Comparison of ENCODE assay signal across 12 cellular contexts in the genomic region with DNA sequence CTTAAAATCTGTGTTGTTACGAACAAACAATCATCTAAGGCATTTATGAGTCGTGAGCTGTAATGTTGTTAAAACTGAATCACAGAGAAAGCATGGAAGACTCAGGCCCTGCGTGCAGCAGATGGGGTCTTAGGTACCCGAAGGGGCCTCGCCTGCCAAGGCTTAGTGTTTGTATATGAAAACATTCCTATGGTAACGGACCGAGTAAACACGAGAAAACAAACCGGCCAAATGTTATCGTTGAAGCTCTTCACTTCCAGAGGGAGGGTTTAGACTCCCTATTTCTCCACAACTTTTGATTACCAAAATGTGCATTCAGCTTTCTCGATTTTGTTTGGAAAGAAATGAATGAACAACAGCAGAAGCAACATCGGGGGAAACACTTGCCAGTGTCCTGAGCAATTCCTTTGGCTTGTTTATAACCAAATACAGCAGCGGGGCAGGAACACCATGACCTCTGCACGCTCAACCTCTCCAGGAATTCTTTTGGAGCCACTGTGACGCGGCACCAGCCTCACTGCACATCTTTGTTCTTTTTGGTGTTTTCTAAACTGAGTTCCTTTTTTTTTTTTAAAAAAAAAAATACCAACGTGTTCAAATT.
A peak's percentile ranks its signal among the peaks of the same experiment; 100 is the strongest.
DNase-seq lines count a peak whose midpoint lies in the region; ATAC-seq and TF ChIP-seq lines count a peak whose summit lies in the region.
"Had no signal": no experiment of that assay in that cellular context is flagged by ENCODE, and none has a peak within 500 bp of the region (broad histone marks: within the 10 kb centered on the region; RNA-seq: fewer than 3 reads in every experiment).

No MANE protein-coding gene starts in this region.

- TF ChIP-seq CTCF in AG10803 (conservative IDR thresholded peaks at IDR 0.05; ENCODE audit: low read length) (no peak), osteocyte (IDR thresholded peaks at IDR 0.05) (no peak)

- CTCF ChIA-PET in activated naive CD4-positive, alpha-beta T cell treated with anti-CD3 and anti-CD28 coated beads for 36 hours (lab: Charles Lee), result no interaction called here

- H3K27ac Mint-ChIP-seq in T-helper 17 cell (peak overlapping the region; percentile 78), osteocyte (ENCODE audit: unreplicated experiment) (peak overlapping the region; percentile 83)
- H3K27ac Mint-ChIP-seq in activated naive CD4-positive, alpha-beta T cell treated with anti-CD3 and anti-CD28 coated beads for 36 hours, result no peak overlapping the region

- H3K27me3 Mint-ChIP-seq in T-helper 17 cell, result no peaks in the 10 kb centered on the region
- no peaks in the 10 kb centered on the region for H3K27me3 Mint-ChIP-seq in osteocyte (ENCODE audit: unreplicated experiment)
- no peaks in the 10 kb centered on the region for H3K27me3 Mint-ChIP-seq in activated naive CD4-positive, alpha-beta T cell treated with anti-CD3 and anti-CD28 coated beads for 36 hours (ENCODE audit: low read depth)

- H3K4me3 Mint-ChIP-seq in T-helper 17 cell (no peak overlapping the region), osteocyte (ENCODE audit: unreplicated experiment) (no peak overlapping the region)
- no peak overlapping the region for H3K4me3 Mint-ChIP-seq in activated naive CD4-positive, alpha-beta T cell treated with anti-CD3 and anti-CD28 coated beads for 36 hours

- no peaks in the 10 kb centered on the region for H3K9me3 Mint-ChIP-seq in osteocyte (ENCODE audit: unreplicated experiment)
- no peaks in the 10 kb centered on the region for H3K9me3 Mint-ChIP-seq in activated naive CD4-positive, alpha-beta T cell treated with anti-CD3 and anti-CD28 coated beads for 36 hours

- H3K9me3 ChIP-seq in T-helper 17 cell (ENCODE audit: control insufficient read depth, low read length, poor library complexity, severe bottlenecking), result no peaks in the 10 kb centered on the region
- H3K9me3 ChIP-seq: body of pancreas, thoracic aorta had no signal

- no peak overlapping the region for H3K4me3 ChIP-seq in AG10803 (ENCODE audit: low read length)
- H3K4me3 ChIP-seq: body of pancreas, thoracic aorta had no signal

- intact Hi-C loops in activated naive CD4-positive, alpha-beta T cell treated with anti-CD3 and anti-CD28 coated beads for 36 hours (cut with micrococcal nuclease), result no loop called here

- H3K4me1 Mint-ChIP-seq in T-helper 17 cell (peaks cover 7% of the 10 kb centered on the region), osteocyte (ENCODE audit: unreplicated experiment) (peaks cover 23% of the 10 kb centered on the region)
- H3K4me1 Mint-ChIP-seq in activated naive CD4-positive, alpha-beta T cell treated with anti-CD3 and anti-CD28 coated beads for 36 hours (ENCODE audit: low read depth), result peaks cover 14% of the 10 kb centered on the region

- DNase-seq in AG10803 (ENCODE audit: low read depth) (peak; percentile 10), T-helper 17 cell (no peak), fibroblast of peridontal ligament (ENCODE audit: extremely low read depth) (peak; percentile 42), osteocyte (ENCODE audit: extremely low spot score, unreplicated experiment) (no peak), GF-D8 (lab: John Stamatoyannopoulos, UW) (no peak)
- no peak for DNase-seq in activated naive CD4-positive, alpha-beta T cell treated with anti-CD3 and anti-CD28 coated beads for 36 hours
- no peak for DNase-seq in activated T-cell treated with anti-CD3 and anti-CD28 coated beads, Interleukin-2, amount 50 U/mL, for 1 hour
- DNase-seq: body of pancreas, NCI-H2081 had no signal

- H3K36me3 Mint-ChIP-seq in T-helper 17 cell (ENCODE audit: low read depth), result no peaks in the 10 kb centered on the region
- H3K36me3 Mint-ChIP-seq in osteocyte (ENCODE audit: unreplicated experiment), result no peaks in the 10 kb centered on the region
- H3K36me3 Mint-ChIP-seq in activated naive CD4-positive, alpha-beta T cell treated with anti-CD3 and anti-CD28 coated beads for 36 hours (ENCODE audit: low read depth), result peaks cover 1% of the 10 kb centered on the region

- ATAC-seq in T-helper 17 cell (no peak), GM18868 (IDR thresholded peaks at IDR 0.05; ENCODE audit: unreplicated experiment) (no peak)
- ATAC-seq: body of pancreas, HCT116 had no signal

Comparison
In these comparisons a context has a peak if more than half of its experiments do, and no peak if none do; other contexts are left out.
1. DNase-seq: peak in AG10803 (single experiment) and fibroblast of peridontal ligament (single experiment); none in T-helper 17 cell (0 of 3), osteocyte (single experiment), GF-D8 (single experiment), activated naive CD4-positive, alpha-beta T cell treated with anti-CD3 and anti-CD28 coated beads for 36 hours (single experiment) and activated T-cell treated with anti-CD3 and anti-CD28 coated beads, Interleukin-2, amount 50 U/mL, for 1 hour (single experiment).